1 cellular context compared by ENCODE assay signal in genomic region chr19:3343619-3344502, GRCh38.
A peak's percentile ranks its signal among the peaks of the same experiment; 100 is the strongest.
TF ChIP-seq lines count a peak whose summit lies in the region.

No MANE protein-coding gene starts in this region.

TF ChIP-seq in GM12878, 131 proteins besides CTCF, POLR2A, EP300 and RAD21 (continued from another document and continues in another):
- no peak for TF ChIP-seq TAF1 (IDR thresholded peaks at IDR 0.05; ENCODE audit: borderline replicate concordance, low read depth, low read length)
- no peak for TF ChIP-seq PBX3 (IDR thresholded peaks at IDR 0.05; ENCODE audit: insufficient replicate concordance, low read depth, low read length)
- TF ChIP-seq RB1 (IDR thresholded peaks at IDR 0.05; ENCODE audit: borderline replicate concordance): no peak
- TF ChIP-seq CEBPB (IDR thresholded peaks at IDR 0.05; ENCODE audit: borderline replicate concordance in 1 of 2, low read depth in 2 of 2, low read length in 2 of 2): no peak
- no peak for TF ChIP-seq STAT1 (conservative IDR thresholded peaks at IDR 0.05)
- TF ChIP-seq SMC3 (IDR thresholded peaks at IDR 0.05; ENCODE audit: borderline replicate concordance, low read length): peak; percentile 25; the same call in 1 of the 2 replicates
- TF ChIP-seq BACH1 (IDR thresholded peaks at IDR 0.05; ENCODE audit: borderline replicate concordance): no peak
- no peak for TF ChIP-seq PML (IDR thresholded peaks at IDR 0.05; ENCODE audit: low read length)
- no peak for TF ChIP-seq USF1 (IDR thresholded peaks at IDR 0.05; ENCODE audit: borderline replicate concordance, extremely low read length, insufficient read depth, low read depth, low read length)
- TF ChIP-seq SIX5 (IDR thresholded peaks at IDR 0.05; ENCODE audit: low read depth, low read length, severe bottlenecking): no peak
- TF ChIP-seq BCLAF1 (IDR thresholded peaks at IDR 0.05): no peak
- no peak for TF ChIP-seq JUNB (IDR thresholded peaks at IDR 0.05)
- TF ChIP-seq MTA2 (IDR thresholded peaks at IDR 0.05; ENCODE audit: low read depth): no peak
- no peak for TF ChIP-seq ZNF592 (IDR thresholded peaks at IDR 0.05)
- no peak for TF ChIP-seq HCFC1 (IDR thresholded peaks at IDR 0.05; ENCODE audit: low read length)
- TF ChIP-seq NFXL1 (IDR thresholded peaks at IDR 0.05; ENCODE audit: borderline replicate concordance): peak; percentile 81; the same call in 1 of the 2 replicates
- TF ChIP-seq PKNOX1 (IDR thresholded peaks at IDR 0.05): no peak
- TF ChIP-seq NKRF (conservative IDR thresholded peaks at IDR 0.05): no peak
- no peak for TF ChIP-seq POLR2AphosphoS2 (IDR thresholded peaks at IDR 0.05; ENCODE audit: low read depth, low read length)
- no peak for TF ChIP-seq IRF5 (IDR thresholded peaks at IDR 0.05; ENCODE audit: borderline replicate concordance)
- TF ChIP-seq GABPA (IDR thresholded peaks at IDR 0.05; ENCODE audit: low read depth): no peak
- TF ChIP-seq TBL1XR1 (IDR thresholded peaks at IDR 0.05; ENCODE audit: low read depth, low read length): no peak
- 0 out of 2 replicates have a peak, but pooled peaks have one; percentile 44 for TF ChIP-seq GATAD2B (conservative IDR thresholded peaks at IDR 0.05; ENCODE audit: low read depth)
- TF ChIP-seq HSF1 (IDR thresholded peaks at IDR 0.05; ENCODE audit: low read depth, low read length): no peak
- TF ChIP-seq HDAC2 (IDR thresholded peaks at IDR 0.05): no peak
- TF ChIP-seq ZNF384 (IDR thresholded peaks at IDR 0.05; ENCODE audit: borderline replicate concordance, low read depth, low read length): no peak
- no peak for TF ChIP-seq E4F1 (IDR thresholded peaks at IDR 0.05; ENCODE audit: borderline replicate concordance, partially characterized antibody)
- TF ChIP-seq CBFB (IDR thresholded peaks at IDR 0.05; ENCODE audit: low read depth): no peak
- TF ChIP-seq BCL11A (IDR thresholded peaks at IDR 0.05; ENCODE audit: low read depth, low read length): no peak
- TF ChIP-seq IRF3 (IDR thresholded peaks at IDR 0.05): no peak
- no peak for TF ChIP-seq CREM (IDR thresholded peaks at IDR 0.05; ENCODE audit: low read depth)
- no peak for TF ChIP-seq BCL3 (IDR thresholded peaks at IDR 0.05; ENCODE audit: borderline replicate concordance, insufficient read depth, low read depth, low read length, poor library complexity, severe bottlenecking)
- no peak for TF ChIP-seq EZH2 (IDR thresholded peaks at IDR 0.05; ENCODE audit: borderline replicate concordance, control insufficient read depth, low read depth, low read length)
- no peak for TF ChIP-seq ZZZ3 (IDR thresholded peaks at IDR 0.05; ENCODE audit: control insufficient read depth, insufficient read length, low read depth)
